Comparison of ENCODE assay signal across 8 cellular contexts in the genomic region with DNA sequence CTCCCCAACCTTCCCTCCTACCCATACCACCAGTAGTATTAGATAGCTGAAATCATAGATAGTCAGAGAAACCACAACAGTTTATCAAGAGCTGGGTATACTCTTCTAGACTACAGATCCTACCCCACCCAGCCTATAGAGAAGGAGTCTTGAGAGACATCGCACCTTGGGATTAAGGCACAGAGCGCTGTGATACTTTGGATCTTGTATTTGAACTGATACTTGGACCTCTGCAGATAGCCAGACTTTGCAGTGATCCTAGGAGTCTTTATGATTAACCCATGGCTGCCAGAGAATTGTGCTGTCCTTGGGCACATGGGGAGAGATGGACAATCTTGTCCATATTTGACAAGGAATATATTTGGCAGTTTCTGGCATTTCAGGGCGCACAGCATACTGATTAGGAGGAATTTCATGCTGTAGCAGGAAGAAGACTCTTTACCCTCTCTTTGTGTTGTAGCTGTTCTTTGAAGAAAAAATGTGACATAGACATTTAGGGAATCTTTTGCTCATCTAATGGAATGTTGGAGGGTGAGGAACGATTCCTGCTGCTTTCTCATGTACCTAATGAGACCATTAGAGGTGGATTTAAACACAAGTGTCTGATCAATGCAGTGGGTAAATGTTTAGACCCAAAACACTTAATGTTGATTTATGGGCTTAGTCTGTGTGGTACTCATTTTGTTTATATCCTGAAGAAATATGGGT. TPM values are rescaled to one million over a fixed set of nuclear protein-coding genes. Genes with fewer than 3 reads are reported as not detected.
DNase-seq lines count a peak whose midpoint lies in the region; ATAC-seq, FAIRE-seq and TF ChIP-seq lines count a peak whose summit lies in the region.

No MANE protein-coding gene starts in this region.

- POLR2A ChIA-PET in endothelial cell of umbilical vein (lab: Charles Lee), result interaction anchor here (0.9 kb wide), 1 partner anchor 25 kb away, joined by 3 read pairs; no protein-coding TSS in a partner anchor
- POLR2A ChIA-PET in naive thymus-derived CD4-positive, alpha-beta T cell (lab: Charles Lee), result interaction anchor here (0.6 to 1.9 kb wide), 7 partner anchors 9 to 482 kb away, joined by 3 to 11 read pairs (median 3); no protein-coding TSS in a partner anchor

- H3K27me3 ChIP-seq in DOHH2 (ENCODE audit: control insufficient read depth, low read length), result peaks cover 30% of the 10 kb centered on the region
- H3K27me3 ChIP-seq in endothelial cell of umbilical vein (ENCODE audit: control insufficient read depth in 2 of 2, insufficient read depth in 2 of 2, low read length in 2 of 2), result no peaks in the 10 kb centered on the region
- no peaks in the 10 kb centered on the region for H3K27me3 ChIP-seq in naive thymus-derived CD4-positive, alpha-beta T cell (ENCODE audit: control insufficient read depth in 2 of 2, insufficient read depth in 2 of 2, low read length in 2 of 2)

- no peaks in the 10 kb centered on the region for H3K9me3 Mint-ChIP-seq in naive thymus-derived CD4-positive, alpha-beta T cell

- no peak overlapping the region for H3K27ac ChIP-seq in DOHH2 (ENCODE audit: low read depth, low read length)
- H3K27ac ChIP-seq in endothelial cell of umbilical vein (ENCODE audit: insufficient read depth, low read depth, low read length), result peak overlapping the region; percentile 87
- peak overlapping the region; percentile 70 for H3K27ac ChIP-seq in naive thymus-derived CD4-positive, alpha-beta T cell (ENCODE audit: low read depth, low read length)

- FAIRE-seq in RCC 7860 (lab: Jason Lieb, UNC) (no peak), endothelial cell of umbilical vein (lab: Jason Lieb, UNC) (peak; percentile 50)

- H3K4me3 ChIP-seq in DOHH2 (ENCODE audit: low read length), result no peak overlapping the region
- H3K4me3 ChIP-seq in endothelial cell of umbilical vein (replicated peaks in 1 of 3; ENCODE audit: insufficient read depth in 1 of 3, low read depth in 1 of 3, low read length in 3 of 3), result peak overlapping the region; percentile 61 to 98 (median 95)
- peak overlapping the region; percentile 44 for H3K4me3 ChIP-seq in naive thymus-derived CD4-positive, alpha-beta T cell (ENCODE audit: low read length)

- no TSS peak for BruUV-seq in endothelial cell of umbilical vein (replicated peaks; lab: Mats Ljungman, UMichigan)

- CTCF ChIA-PET in endothelial cell of umbilical vein (lab: Charles Lee), result interaction anchor here (1.0 to 2.7 kb wide), 6 partner anchors 9 to 114 kb away, joined by 3 to 21 read pairs (median 9); no protein-coding TSS in a partner anchor
- CTCF ChIA-PET in naive thymus-derived CD4-positive, alpha-beta T cell (lab: Charles Lee), result interaction anchor here (1.3 to 1.8 kb wide), 2 partner anchors 9 to 11 kb away, joined by 3 to 9 read pairs; no protein-coding TSS in a partner anchor

- ATAC-seq in naive thymus-derived CD4-positive, alpha-beta T cell, result no peak

- no peak for TF ChIP-seq CTCF in DOHH2 (IDR thresholded peaks at IDR 0.05; ENCODE audit: low read depth, low read length, poor library complexity, severe bottlenecking)
- no peak for TF ChIP-seq CTCF in endothelial cell of umbilical vein (IDR thresholded peaks at IDR 0.05; ENCODE audit: extremely low read depth in 1 of 2, insufficient read depth in 1 of 2, low read depth in 1 of 2, low read length in 2 of 2)

- peaks cover 0 to 2% (median 0%) of the 10 kb centered on the region in 5 donors for H3K27me3 Mint-ChIP-seq in naive thymus-derived CD4-positive, alpha-beta T cell

- H3K27ac Mint-ChIP-seq in naive thymus-derived CD4-positive, alpha-beta T cell, result peak overlapping the region; percentile 60 to 96 (median 81)

- intact Hi-C loops in endothelial cell of umbilical vein (cut with micrococcal nuclease), result no loop called here
- intact Hi-C loops in naive thymus-derived CD4-positive, alpha-beta T cell (cut with micrococcal nuclease), result no loop called here
- intact Hi-C loops in posterior vena cava (cut with DNase I), result loop anchor here in 1 of 2 donors (5.0 kb wide), 1 partner anchor 115 kb away; no protein-coding TSS in a partner anchor

- H3K9me2 ChIP-seq in DOHH2 (replicated peaks; ENCODE audit: control insufficient read depth, low read length), result no peaks in the 10 kb centered on the region

- peaks cover 6% of the 10 kb centered on the region; the same call in 1 of the 2 replicates for H3K4me1 ChIP-seq in DOHH2 (ENCODE audit: control insufficient read depth, low read length)
- peaks cover 65% of the 10 kb centered on the region for H3K4me1 ChIP-seq in endothelial cell of umbilical vein (ENCODE audit: control insufficient read depth, extremely low read depth, insufficient read depth, low read length)
- H3K4me1 ChIP-seq in naive thymus-derived CD4-positive, alpha-beta T cell (ENCODE audit: control insufficient read depth in 2 of 2, insufficient read depth in 2 of 2, low read length in 2 of 2), result peaks cover 6 to 23% of the 10 kb centered on the region in 2 donors

- H3K4me2 ChIP-seq in DOHH2 (ENCODE audit: low read length) (peak overlapping the region; percentile 55), endothelial cell of umbilical vein (ENCODE audit: insufficient read depth, low read length) (peak overlapping the region; percentile 100)

- DNase-seq in RCC 7860 (ENCODE audit: low spot score), result peak; percentile 15
- peak; percentile 58 for DNase-seq in endothelial cell of umbilical vein (ENCODE audit: low read depth, low spot score)
- DNase-seq in naive thymus-derived CD4-positive, alpha-beta T cell, result no peak
- DNase-seq in RPMI8226, result no peak
- no peak for DNase-seq in posterior vena cava (ENCODE audit: low spot score)
- DNase-seq in ecto neural progenitor cell (ENCODE audit: low spot score), result no peak
- DNase-seq in NCI-H345 treated with DMSO at 0.1 percent for 48 hours (lab: John Stamatoyannopoulos, UW; ENCODE audit: unreplicated experiment), result no peak

- no peaks in the 10 kb centered on the region for H3K79me2 ChIP-seq in DOHH2 (ENCODE audit: control insufficient read depth, low read length)
- H3K79me2 ChIP-seq in endothelial cell of umbilical vein (ENCODE audit: control insufficient read depth, insufficient read depth, low read length), result peaks cover 49% of the 10 kb centered on the region

- no peak for TF ChIP-seq POLR2A in endothelial cell of umbilical vein (IDR thresholded peaks at IDR 0.05; ENCODE audit: low read depth, low read length)

- no peaks in the 10 kb centered on the region for H3F3A ChIP-seq in DOHH2 (ENCODE audit: control insufficient read depth, insufficient read depth)

- peak overlapping the region; percentile 79 to 98 (median 91) for H3K4me3 Mint-ChIP-seq in naive thymus-derived CD4-positive, alpha-beta T cell

- H3K9me3 ChIP-seq in DOHH2 (ENCODE audit: control insufficient read depth, insufficient read depth, low read length), result no peaks in the 10 kb centered on the region
- H3K9me3 ChIP-seq in endothelial cell of umbilical vein (replicated peaks; ENCODE audit: control insufficient read depth, insufficient read depth, low read length), result no peaks in the 10 kb centered on the region
- no peaks in the 10 kb centered on the region for H3K9me3 ChIP-seq in naive thymus-derived CD4-positive, alpha-beta T cell (ENCODE audit: control insufficient read depth in 2 of 3, low read length in 3 of 3)

- no peaks in the 10 kb centered on the region for H3K36me3 Mint-ChIP-seq in naive thymus-derived CD4-positive, alpha-beta T cell

- H3K36me3 ChIP-seq in DOHH2 (ENCODE audit: control insufficient read depth, low read length) (no peaks in the 10 kb centered on the region), endothelial cell of umbilical vein (ENCODE audit: control insufficient read depth in 2 of 2, extremely low read depth in 1 of 2, insufficient read depth in 2 of 2, low read length in 2 of 2) (no peaks in the 10 kb centered on the region)
- H3K36me3 ChIP-seq in naive thymus-derived CD4-positive, alpha-beta T cell (ENCODE audit: control insufficient read depth in 2 of 3, insufficient read depth in 3 of 3, low read length in 3 of 3), result no peaks in the 10 kb centered on the region

- no peaks in the 10 kb centered on the region for H4K20me1 ChIP-seq in DOHH2 (ENCODE audit: control insufficient read depth, insufficient read depth, low read depth, low read length)
- no peaks in the 10 kb centered on the region for H4K20me1 ChIP-seq in endothelial cell of umbilical vein (replicated peaks; ENCODE audit: control insufficient read depth, extremely low read depth, insufficient read depth, low read length)

- no peaks in the 10 kb centered on the region for H3K9me1 ChIP-seq in endothelial cell of umbilical vein (replicated peaks; ENCODE audit: control insufficient read depth, extremely low read depth, insufficient read depth, low read length)

- H2AFZ ChIP-seq in endothelial cell of umbilical vein (ENCODE audit: low read depth, low read length), result no peak overlapping the region

- dilution Hi-C loops in endothelial cell of umbilical vein (cut with MboI; ENCODE audit: extremely low pct_ligation_motif_present, low sequenced_read_pairs), result no loop called here

- H3K4me1 Mint-ChIP-seq in naive thymus-derived CD4-positive, alpha-beta T cell, result peaks cover 25 to 40% (median 37%) of the 10 kb centered on the region in 7 donors

- H3K9ac ChIP-seq in endothelial cell of umbilical vein (replicated peaks; ENCODE audit: extremely low read depth, insufficient read depth, low read length), result peak overlapping the region; percentile 99

RNA-seq across cellular contexts. Expression of a gene that starts 1.0 kb away (rescaled TPM):
- total RNA-seq in endothelial cell of umbilical vein (95.4 and 103 TPM in 2 replicates), posterior vena cava (10 to 100 TPM; 57.2 to 60.5 TPM)
- polyA plus RNA-seq in endothelial cell of umbilical vein, result 66.8 and 90.5 TPM in 2 replicates
- polyA plus RNA-seq in endothelial cell of umbilical vein (2011; cell fraction: cytosol; rRNA removed), result 61.2 and 69.9 TPM in 2 replicates
- 62.4 and 70.1 TPM in 2 replicates for polyA plus RNA-seq in endothelial cell of umbilical vein (2011; cell fraction: nucleus; rRNA removed)
- 48.8 and 51.6 TPM in 2 replicates for polyA plus RNA-seq in endothelial cell of umbilical vein (2012)
- 190 and 229 TPM in 2 replicates for polyA minus RNA-seq in endothelial cell of umbilical vein
- 17.3 TPM for polyA minus RNA-seq in endothelial cell of umbilical vein (2011; cell fraction: cytosol; rRNA and poly(A)+ RNA removed)
- polyA minus RNA-seq in endothelial cell of umbilical vein (2011; cell fraction: nucleus; rRNA and poly(A)+ RNA removed), result 40.6 and 56.8 TPM in 2 replicates
- total RNA-seq in naive thymus-derived CD4-positive, alpha-beta T cell, result 10 to 100 TPM in 1 of 5 experiments, 1 to 10 TPM in 4; 2.5 to 12.8 (median 5.5) TPM
- polyA plus RNA-seq in naive thymus-derived CD4-positive, alpha-beta T cell, result 1 to 10 TPM in 1 of 2 donors, under 1 TPM in 1; 0.81 to 3.0 TPM

RNA-seq across cellular contexts. Expression of a gene that starts 34.7 kb away (rescaled TPM):
- total RNA-seq in endothelial cell of umbilical vein, result 0.33 TPM in 1 of 2 replicates, not detected in the other
- 0.04 and 0.18 TPM in 2 replicates for polyA plus RNA-seq in endothelial cell of umbilical vein
- 0.05 and 0.07 TPM in 2 replicates for polyA plus RNA-seq in endothelial cell of umbilical vein (2011; cell fraction: cytosol; rRNA removed)
- polyA plus RNA-seq in endothelial cell of umbilical vein (2011; cell fraction: nucleus; rRNA removed), result 0.12 and 0.13 TPM in 2 replicates
- not detected in 2 replicates for polyA plus RNA-seq in endothelial cell of umbilical vein (2012)
- 0.25 TPM in 1 of 2 replicates, not detected in the other for polyA minus RNA-seq in endothelial cell of umbilical vein
- not detected for polyA minus RNA-seq in endothelial cell of umbilical vein (2011; cell fraction: cytosol; rRNA and poly(A)+ RNA removed)
- not detected in 2 replicates for polyA minus RNA-seq in endothelial cell of umbilical vein (2011; cell fraction: nucleus; rRNA and poly(A)+ RNA removed)
- 10 to 100 TPM in 1 of 5 experiments, 1 to 10 TPM in 3, under 1 TPM in 1; 0.94 to 10.2 (median 3.0) TPM for total RNA-seq in naive thymus-derived CD4-positive, alpha-beta T cell
- polyA plus RNA-seq in naive thymus-derived CD4-positive, alpha-beta T cell, result 1 to 10 TPM; 5.9 to 6.8 TPM
- under 1 TPM; 0.24 to 0.69 TPM for total RNA-seq in posterior vena cava

RNA-seq across cellular contexts. Expression of a gene that starts 54.3 kb away (rescaled TPM):
- total RNA-seq in endothelial cell of umbilical vein (3.4 and 3.5 TPM in 2 replicates), posterior vena cava (1 to 10 TPM; 1.7 to 2.3 TPM)
- polyA plus RNA-seq in endothelial cell of umbilical vein, result 3.8 and 4.0 TPM in 2 replicates
- polyA plus RNA-seq in endothelial cell of umbilical vein (2011; cell fraction: cytosol; rRNA removed), result 2.7 and 2.8 TPM in 2 replicates
- polyA plus RNA-seq in endothelial cell of umbilical vein (2011; cell fraction: nucleus; rRNA removed), result 4.2 and 4.7 TPM in 2 replicates
- polyA plus RNA-seq in endothelial cell of umbilical vein (2012), result 1.9 and 2.1 TPM in 2 replicates
- 4.7 and 5.5 TPM in 2 replicates for polyA minus RNA-seq in endothelial cell of umbilical vein
- polyA minus RNA-seq in endothelial cell of umbilical vein (2011; cell fraction: cytosol; rRNA and poly(A)+ RNA removed), result 1.4 TPM
- polyA minus RNA-seq in endothelial cell of umbilical vein (2011; cell fraction: nucleus; rRNA and poly(A)+ RNA removed), result 4.5 and 6.3 TPM in 2 replicates
- total RNA-seq in naive thymus-derived CD4-positive, alpha-beta T cell, result 1 to 10 TPM; 5.2 to 7.5 (median 7.2) TPM
- 1 to 10 TPM; 1.1 to 1.4 TPM for polyA plus RNA-seq in naive thymus-derived CD4-positive, alpha-beta T cell

Comparison
In these comparisons a context has a peak if more than half of its experiments do, and no peak if none do; other contexts are left out.
1. DNase-seq: peak in RCC 7860 (single experiment) and endothelial cell of umbilical vein (single experiment); none in naive thymus-derived CD4-positive, alpha-beta T cell (0 of 9), RPMI8226 (single experiment), posterior vena cava (single experiment), ecto neural progenitor cell (single experiment) and NCI-H345 treated with DMSO at 0.1 percent for 48 hours (single experiment).